ENCODE assay signal across 1 cellular context in the genomic region with DNA sequence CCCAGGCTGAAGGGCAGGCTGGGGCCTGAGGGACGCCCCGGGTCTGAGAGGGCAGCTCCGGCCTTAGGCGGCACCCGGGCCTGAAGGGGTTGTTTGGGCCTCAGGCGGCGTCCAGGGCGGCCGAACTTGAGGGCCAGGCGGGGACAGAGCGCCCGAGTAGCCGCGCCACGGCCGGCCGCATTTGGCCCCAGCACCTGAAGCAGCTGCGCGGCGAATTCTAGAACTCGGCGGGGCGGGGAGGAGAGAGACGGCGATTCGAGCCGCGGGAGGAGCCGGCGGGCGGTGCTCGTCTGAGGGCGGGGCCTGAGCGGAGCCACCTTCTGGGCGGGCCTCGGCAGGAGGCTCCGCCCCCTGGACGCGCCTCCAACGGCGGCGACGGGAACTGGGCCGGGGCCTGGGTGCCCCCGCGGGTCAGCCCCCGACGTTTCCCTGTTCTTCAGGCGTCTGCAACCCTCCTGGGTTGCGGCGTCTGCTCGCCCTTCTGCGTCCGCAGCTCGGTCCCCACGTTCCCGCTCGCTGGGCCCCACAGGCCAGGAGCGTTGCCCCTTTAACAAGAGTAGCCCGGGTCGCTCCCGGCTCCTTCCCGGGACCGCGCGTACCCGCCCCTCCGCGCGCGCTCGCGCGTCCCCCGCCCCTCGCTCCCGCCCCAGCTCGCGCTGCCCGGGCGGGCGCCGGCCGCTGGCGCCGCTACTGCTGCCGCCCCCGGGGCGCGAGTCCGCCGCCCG.
TF ChIP-seq lines count a peak whose summit lies in the region.

A gene with protein sequence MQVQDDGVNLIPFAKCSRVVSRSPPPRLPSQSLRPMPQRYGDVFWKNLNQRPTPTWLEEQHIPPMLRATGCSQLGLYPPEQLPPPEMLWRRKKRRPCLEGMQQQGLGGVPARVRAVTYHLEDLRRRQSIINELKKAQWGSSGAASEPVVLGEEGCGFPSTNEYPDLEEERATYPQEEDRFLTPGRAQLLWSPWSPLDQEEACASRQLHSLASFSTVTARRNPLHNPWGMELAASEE (minus strand): TSS at position 221 of the 725 bp plus-strand sequence. CDS start 3,085 bp downstream, outside the sequence.
A gene (plus strand): TSS at position 649 of the 725 bp plus-strand sequence. CDS start 2,297 bp downstream, outside the sequence.

TF ChIP-seq in HepG2, 621 proteins besides CTCF, POLR2A, EP300 and RAD21 (continues in another document):
- TF ChIP-seq, protein P1, sequence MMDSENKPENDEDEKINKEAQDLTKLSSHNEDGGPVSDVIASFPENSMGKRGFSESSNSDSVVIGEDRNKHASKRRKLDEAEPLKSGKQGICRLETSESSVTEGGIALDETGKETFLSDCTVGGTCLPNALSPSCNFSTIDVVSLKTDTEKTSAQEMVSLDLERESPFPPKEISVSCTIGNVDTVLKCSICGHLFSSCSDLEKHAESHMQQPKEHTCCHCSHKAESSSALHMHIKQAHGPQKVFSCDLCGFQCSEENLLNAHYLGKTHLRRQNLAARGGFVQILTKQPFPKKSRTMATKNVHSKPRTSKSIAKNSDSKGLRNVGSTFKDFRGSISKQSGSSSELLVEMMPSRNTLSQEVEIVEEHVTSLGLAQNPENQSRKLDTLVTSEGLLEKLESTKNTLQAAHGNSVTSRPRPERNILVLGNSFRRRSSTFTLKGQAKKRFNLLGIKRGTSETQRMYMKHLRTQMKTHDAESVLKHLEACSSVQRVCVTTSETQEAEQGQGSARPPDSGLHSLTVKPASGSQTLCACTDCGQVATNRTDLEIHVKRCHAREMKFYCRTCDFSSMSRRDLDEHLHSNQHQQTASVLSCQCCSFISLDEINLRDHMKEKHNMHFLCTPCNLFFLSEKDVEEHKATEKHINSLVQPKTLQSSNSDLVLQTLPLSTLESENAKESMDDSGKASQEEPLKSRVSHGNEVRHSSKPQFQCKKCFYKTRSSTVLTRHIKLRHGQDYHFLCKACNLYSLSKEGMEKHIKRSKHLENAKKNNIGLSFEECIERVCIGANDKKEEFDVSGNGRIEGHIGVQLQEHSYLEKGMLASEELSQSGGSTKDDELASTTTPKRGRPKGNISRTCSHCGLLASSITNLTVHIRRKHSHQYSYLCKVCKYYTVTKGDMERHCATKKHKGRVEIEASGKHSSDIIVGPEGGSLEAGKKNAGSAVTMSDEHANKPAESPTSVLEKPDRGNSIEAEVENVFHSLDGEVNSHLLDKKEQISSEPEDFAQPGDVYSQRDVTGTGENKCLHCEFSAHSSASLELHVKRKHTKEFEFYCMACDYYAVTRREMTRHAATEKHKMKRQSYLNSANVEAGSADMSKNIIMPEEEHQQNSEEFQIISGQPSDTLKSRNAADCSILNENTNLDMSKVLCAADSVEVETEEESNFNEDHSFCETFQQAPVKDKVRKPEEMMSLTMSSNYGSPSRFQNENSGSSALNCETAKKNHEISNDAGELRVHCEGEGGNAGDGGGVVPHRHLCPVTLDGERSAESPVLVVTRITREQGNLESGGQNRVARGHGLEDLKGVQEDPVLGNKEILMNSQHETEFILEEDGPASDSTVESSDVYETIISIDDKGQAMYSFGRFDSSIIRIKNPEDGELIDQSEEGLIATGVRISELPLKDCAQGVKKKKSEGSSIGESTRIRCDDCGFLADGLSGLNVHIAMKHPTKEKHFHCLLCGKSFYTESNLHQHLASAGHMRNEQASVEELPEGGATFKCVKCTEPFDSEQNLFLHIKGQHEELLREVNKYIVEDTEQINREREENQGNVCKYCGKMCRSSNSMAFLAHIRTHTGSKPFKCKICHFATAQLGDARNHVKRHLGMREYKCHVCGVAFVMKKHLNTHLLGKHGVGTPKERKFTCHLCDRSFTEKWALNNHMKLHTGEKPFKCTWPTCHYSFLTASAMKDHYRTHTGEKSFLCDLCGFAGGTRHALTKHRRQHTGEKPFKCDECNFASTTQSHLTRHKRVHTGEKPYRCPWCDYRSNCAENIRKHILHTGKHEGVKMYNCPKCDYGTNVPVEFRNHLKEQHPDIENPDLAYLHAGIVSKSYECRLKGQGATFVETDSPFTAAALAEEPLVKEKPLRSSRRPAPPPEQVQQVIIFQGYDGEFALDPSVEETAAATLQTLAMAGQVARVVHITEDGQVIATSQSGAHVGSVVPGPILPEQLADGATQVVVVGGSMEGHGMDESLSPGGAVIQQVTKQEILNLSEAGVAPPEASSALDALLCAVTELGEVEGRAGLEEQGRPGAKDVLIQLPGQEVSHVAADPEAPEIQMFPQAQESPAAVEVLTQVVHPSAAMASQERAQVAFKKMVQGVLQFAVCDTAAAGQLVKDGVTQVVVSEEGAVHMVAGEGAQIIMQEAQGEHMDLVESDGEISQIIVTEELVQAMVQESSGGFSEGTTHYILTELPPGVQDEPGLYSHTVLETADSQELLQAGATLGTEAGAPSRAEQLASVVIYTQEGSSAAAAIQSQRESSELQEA (CRISPR knock-in tag; IDR thresholded peaks at IDR 0.05; ENCODE audit: not compliant biosample characterization): peak; percentile 54
- TF ChIP-seq NR3C1 (CRISPR knock-in tag; IDR thresholded peaks at IDR 0.05): no peak
- TF ChIP-seq, protein P2, sequence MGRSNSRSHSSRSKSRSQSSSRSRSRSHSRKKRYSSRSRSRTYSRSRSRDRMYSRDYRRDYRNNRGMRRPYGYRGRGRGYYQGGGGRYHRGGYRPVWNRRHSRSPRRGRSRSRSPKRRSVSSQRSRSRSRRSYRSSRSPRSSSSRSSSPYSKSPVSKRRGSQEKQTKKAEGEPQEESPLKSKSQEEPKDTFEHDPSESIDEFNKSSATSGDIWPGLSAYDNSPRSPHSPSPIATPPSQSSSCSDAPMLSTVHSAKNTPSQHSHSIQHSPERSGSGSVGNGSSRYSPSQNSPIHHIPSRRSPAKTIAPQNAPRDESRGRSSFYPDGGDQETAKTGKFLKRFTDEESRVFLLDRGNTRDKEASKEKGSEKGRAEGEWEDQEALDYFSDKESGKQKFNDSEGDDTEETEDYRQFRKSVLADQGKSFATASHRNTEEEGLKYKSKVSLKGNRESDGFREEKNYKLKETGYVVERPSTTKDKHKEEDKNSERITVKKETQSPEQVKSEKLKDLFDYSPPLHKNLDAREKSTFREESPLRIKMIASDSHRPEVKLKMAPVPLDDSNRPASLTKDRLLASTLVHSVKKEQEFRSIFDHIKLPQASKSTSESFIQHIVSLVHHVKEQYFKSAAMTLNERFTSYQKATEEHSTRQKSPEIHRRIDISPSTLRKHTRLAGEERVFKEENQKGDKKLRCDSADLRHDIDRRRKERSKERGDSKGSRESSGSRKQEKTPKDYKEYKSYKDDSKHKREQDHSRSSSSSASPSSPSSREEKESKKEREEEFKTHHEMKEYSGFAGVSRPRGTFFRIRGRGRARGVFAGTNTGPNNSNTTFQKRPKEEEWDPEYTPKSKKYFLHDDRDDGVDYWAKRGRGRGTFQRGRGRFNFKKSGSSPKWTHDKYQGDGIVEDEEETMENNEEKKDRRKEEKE (IDR thresholded peaks at IDR 0.05): no peak
- TF ChIP-seq TEAD2 (CRISPR knock-in tag; IDR thresholded peaks at IDR 0.05): no peak
- TF ChIP-seq, protein P3, sequence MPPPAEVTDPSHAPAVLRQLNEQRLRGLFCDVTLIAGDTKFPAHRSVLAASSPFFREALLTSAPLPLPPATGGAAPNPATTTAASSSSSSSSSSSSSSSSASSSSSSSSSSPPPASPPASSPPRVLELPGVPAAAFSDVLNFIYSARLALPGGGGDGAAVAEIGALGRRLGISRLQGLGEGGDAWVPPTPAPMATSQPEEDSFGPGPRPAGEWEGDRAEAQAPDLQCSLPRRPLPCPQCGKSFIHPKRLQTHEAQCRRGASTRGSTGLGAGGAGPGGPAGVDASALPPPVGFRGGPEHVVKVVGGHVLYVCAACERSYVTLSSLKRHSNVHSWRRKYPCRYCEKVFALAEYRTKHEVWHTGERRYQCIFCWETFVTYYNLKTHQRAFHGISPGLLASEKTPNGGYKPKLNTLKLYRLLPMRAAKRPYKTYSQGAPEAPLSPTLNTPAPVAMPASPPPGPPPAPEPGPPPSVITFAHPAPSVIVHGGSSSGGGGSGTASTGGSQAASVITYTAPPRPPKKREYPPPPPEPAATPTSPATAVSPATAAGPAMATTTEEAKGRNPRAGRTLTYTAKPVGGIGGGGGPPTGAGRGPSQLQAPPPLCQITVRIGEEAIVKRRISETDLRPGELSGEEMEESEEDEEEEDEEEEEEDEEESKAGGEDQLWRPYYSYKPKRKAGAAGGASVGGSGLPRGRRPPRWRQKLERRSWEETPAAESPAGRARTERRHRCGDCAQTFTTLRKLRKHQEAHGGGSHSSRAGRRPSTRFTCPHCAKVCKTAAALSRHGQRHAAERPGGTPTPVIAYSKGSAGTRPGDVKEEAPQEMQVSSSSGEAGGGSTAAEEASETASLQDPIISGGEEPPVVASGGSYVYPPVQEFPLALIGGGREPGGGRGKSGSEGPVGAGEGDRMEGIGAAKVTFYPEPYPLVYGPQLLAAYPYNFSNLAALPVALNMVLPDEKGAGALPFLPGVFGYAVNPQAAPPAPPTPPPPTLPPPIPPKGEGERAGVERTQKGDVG (CRISPR knock-in tag; IDR thresholded peaks at IDR 0.05; ENCODE audit: borderline replicate concordance): no peak
- no peak for TF ChIP-seq HDAC2 (CRISPR knock-in tag; IDR thresholded peaks at IDR 0.05)
- TF ChIP-seq, protein P4, sequence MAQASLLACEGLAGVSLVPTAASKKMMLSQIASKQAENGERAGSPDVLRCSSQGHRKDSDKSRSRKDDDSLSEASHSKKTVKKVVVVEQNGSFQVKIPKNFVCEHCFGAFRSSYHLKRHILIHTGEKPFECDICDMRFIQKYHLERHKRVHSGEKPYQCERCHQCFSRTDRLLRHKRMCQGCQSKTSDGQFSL (CRISPR knock-in tag; IDR thresholded peaks at IDR 0.05): peak; percentile 30; the same call in 1 of the 2 replicates
- TF ChIP-seq ZNF430 (CRISPR knock-in tag; IDR thresholded peaks at IDR 0.05): peak; percentile 54; the same call in 1 of the 2 replicates
- TF ChIP-seq ZNF709 (CRISPR knock-in tag; IDR thresholded peaks at IDR 0.05): peak; percentile 76
- no peak for TF ChIP-seq U2AF2 (IDR thresholded peaks at IDR 0.05; ENCODE audit: low read depth, low read length)
- TF ChIP-seq ZNF558 (CRISPR knock-in tag; IDR thresholded peaks at IDR 0.05; ENCODE audit: borderline replicate concordance): no peak
- no peak for TF ChIP-seq ZNF20 (CRISPR knock-in tag; IDR thresholded peaks at IDR 0.05)
- TF ChIP-seq, protein P5, sequence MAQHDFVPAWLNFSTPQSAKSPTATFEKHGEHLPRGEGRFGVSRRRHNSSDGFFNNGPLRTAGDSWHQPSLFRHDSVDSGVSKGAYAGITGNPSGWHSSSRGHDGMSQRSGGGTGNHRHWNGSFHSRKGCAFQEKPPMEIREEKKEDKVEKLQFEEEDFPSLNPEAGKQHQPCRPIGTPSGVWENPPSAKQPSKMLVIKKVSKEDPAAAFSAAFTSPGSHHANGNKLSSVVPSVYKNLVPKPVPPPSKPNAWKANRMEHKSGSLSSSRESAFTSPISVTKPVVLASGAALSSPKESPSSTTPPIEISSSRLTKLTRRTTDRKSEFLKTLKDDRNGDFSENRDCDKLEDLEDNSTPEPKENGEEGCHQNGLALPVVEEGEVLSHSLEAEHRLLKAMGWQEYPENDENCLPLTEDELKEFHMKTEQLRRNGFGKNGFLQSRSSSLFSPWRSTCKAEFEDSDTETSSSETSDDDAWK (CRISPR knock-in tag; IDR thresholded peaks at IDR 0.05): no peak
- TF ChIP-seq BCL6 (CRISPR knock-in tag; IDR thresholded peaks at IDR 0.05): no peak; the same call in 1 of the 2 replicates
- peak; percentile 53; the same call in 1 of the 2 replicates for TF ChIP-seq SALL1 (CRISPR knock-in tag; IDR thresholded peaks at IDR 0.05)
- TF ChIP-seq ZNF282 (IDR thresholded peaks at IDR 0.05; ENCODE audit: partially characterized antibody): no peak
- TF ChIP-seq, protein P6, sequence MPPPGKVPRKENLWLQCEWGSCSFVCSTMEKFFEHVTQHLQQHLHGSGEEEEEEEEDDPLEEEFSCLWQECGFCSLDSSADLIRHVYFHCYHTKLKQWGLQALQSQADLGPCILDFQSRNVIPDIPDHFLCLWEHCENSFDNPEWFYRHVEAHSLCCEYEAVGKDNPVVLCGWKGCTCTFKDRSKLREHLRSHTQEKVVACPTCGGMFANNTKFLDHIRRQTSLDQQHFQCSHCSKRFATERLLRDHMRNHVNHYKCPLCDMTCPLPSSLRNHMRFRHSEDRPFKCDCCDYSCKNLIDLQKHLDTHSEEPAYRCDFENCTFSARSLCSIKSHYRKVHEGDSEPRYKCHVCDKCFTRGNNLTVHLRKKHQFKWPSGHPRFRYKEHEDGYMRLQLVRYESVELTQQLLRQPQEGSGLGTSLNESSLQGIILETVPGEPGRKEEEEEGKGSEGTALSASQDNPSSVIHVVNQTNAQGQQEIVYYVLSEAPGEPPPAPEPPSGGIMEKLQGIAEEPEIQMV (CRISPR knock-in tag; IDR thresholded peaks at IDR 0.05; ENCODE audit: low read depth): no peak
- TF ChIP-seq SNAI1 (CRISPR knock-in tag; IDR thresholded peaks at IDR 0.05; ENCODE audit: borderline replicate concordance): 0 out of 2 replicates have a peak, but pooled peaks have one; percentile 81
- TF ChIP-seq ZNF672 (CRISPR knock-in tag; IDR thresholded peaks at IDR 0.05): no peak
- TF ChIP-seq ATF7-NPFF (CRISPR knock-in tag; IDR thresholded peaks at IDR 0.05; ENCODE audit: low read depth): peak; percentile 28; the same call in 1 of the 2 replicates
- no peak for TF ChIP-seq ZNF878 (CRISPR knock-in tag; IDR thresholded peaks at IDR 0.05)
- TF ChIP-seq TOPORS (CRISPR knock-in tag; IDR thresholded peaks at IDR 0.05): no peak
- TF ChIP-seq, protein P7, sequence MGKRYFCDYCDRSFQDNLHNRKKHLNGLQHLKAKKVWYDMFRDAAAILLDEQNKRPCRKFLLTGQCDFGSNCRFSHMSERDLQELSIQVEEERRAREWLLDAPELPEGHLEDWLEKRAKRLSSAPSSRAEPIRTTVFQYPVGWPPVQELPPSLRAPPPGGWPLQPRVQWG (CRISPR knock-in tag; IDR thresholded peaks at IDR 0.05; ENCODE audit: borderline replicate concordance, low read depth): no peak
- TF ChIP-seq, protein P8, sequence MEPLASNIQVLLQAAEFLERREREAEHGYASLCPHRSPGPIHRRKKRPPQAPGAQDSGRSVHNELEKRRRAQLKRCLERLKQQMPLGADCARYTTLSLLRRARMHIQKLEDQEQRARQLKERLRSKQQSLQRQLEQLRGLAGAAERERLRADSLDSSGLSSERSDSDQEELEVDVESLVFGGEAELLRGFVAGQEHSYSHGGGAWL (CRISPR knock-in tag; IDR thresholded peaks at IDR 0.05): peak; percentile 62
- peak; percentile 92; the same call in 1 of the 2 replicates for TF ChIP-seq NFKB2 (CRISPR knock-in tag; IDR thresholded peaks at IDR 0.05; ENCODE audit: borderline replicate concordance)
- TF ChIP-seq, protein P9, sequence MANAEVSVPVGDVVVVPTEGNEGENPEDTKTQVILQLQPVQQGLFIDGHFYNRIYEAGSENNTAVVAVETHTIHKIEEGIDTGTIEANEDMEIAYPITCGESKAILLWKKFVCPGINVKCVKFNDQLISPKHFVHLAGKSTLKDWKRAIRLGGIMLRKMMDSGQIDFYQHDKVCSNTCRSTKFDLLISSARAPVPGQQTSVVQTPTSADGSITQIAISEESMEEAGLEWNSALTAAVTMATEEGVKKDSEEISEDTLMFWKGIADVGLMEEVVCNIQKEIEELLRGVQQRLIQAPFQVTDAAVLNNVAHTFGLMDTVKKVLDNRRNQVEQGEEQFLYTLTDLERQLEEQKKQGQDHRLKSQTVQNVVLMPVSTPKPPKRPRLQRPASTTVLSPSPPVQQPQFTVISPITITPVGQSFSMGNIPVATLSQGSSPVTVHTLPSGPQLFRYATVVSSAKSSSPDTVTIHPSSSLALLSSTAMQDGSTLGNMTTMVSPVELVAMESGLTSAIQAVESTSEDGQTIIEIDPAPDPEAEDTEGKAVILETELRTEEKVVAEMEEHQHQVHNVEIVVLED (CRISPR knock-in tag; IDR thresholded peaks at IDR 0.05; ENCODE audit: borderline replicate concordance): peak; percentile 63; the same call in 1 of the 2 replicates
- no peak for TF ChIP-seq ZNF746 (CRISPR knock-in tag; IDR thresholded peaks at IDR 0.05)
- TF ChIP-seq ZBTB1 (CRISPR knock-in tag; IDR thresholded peaks at IDR 0.05; ENCODE audit: borderline replicate concordance): no peak
- TF ChIP-seq ZFP41 (CRISPR knock-in tag; IDR thresholded peaks at IDR 0.05; ENCODE audit: borderline replicate concordance): no peak
